In the genomic region with DNA sequence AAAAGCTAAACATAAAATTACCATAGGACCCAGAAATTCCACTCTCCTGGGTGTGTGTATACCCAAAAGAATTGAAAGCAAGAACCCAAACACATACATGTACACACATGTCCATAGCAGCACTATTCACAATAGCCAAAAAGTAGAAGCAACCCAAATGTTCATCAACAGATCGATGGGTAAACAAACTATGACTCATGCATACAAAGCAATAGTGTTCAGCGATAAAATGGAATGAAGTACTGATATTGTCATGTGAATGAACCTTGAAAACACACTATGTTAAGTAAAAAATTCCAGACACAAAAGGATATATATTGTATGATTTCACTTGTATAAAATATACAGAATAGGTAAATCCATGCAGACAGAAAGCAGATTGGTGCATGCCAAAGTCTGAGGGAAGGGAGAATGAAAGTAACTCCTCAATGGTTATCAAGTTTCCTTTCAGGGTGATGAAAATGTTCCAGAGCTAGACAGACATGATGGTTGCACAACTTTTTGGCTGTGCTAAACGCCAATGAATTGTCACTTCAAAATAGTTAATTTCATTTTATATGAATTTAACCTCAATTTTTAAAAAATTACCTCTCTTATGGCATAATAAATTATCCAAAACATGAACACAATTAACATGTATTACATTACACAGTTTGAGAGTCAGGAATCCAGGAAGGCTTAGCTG, we compare ENCODE assay signal across 1 cellular context.
TF ChIP-seq lines count a peak whose summit lies in the region.

No MANE protein-coding gene starts in this region.

TF ChIP-seq in IMR-90, 13 proteins besides CTCF, POLR2A, EP300 and RAD21:
- TF ChIP-seq FOS (IDR thresholded peaks at IDR 0.05; ENCODE audit: low read depth, low read length) (peak; percentile 23; the same call in 1 of the 2 replicates), CHD1 (IDR thresholded peaks at IDR 0.05; ENCODE audit: low read depth, low read length) (no peak)
- TF ChIP-seq, protein P1, sequence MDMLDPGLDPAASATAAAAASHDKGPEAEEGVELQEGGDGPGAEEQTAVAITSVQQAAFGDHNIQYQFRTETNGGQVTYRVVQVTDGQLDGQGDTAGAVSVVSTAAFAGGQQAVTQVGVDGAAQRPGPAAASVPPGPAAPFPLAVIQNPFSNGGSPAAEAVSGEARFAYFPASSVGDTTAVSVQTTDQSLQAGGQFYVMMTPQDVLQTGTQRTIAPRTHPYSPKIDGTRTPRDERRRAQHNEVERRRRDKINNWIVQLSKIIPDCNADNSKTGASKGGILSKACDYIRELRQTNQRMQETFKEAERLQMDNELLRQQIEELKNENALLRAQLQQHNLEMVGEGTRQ (IDR thresholded peaks at IDR 0.05; ENCODE audit: low read depth, low read length): no peak
